ENCODE assay signal across 23 cellular contexts in genomic region chr5:7983433-7983832, GRCh38.
"Had no signal": no experiment of that assay in that cellular context is flagged by ENCODE, and none has a peak within 500 bp of the region (broad histone marks: within the 10 kb centered on the region; RNA-seq: fewer than 3 reads in every experiment).

No MANE protein-coding gene starts in this region.

- H3K27me3 ChIP-seq: breast epithelium, esophagus squamous epithelium, pancreas had no signal

- H3K36me3 ChIP-seq: breast epithelium, esophagus squamous epithelium, left ventricle myocardium inferior, pancreas, WERI-Rb-1 had no signal

- H3K27ac ChIP-seq: breast epithelium, esophagus squamous epithelium, left ventricle myocardium inferior, pancreas, psoas muscle, WERI-Rb-1 had no signal

- H3K4me3 ChIP-seq: breast epithelium, esophagus squamous epithelium, left ventricle myocardium inferior, mucosa of descending colon, pancreas, psoas muscle had no signal

- ATAC-seq: mucosa of descending colon, pancreas, psoas muscle had no signal

- DNase-seq: activated CD4-positive, alpha-beta memory T cell treated with anti-CD3 and anti-CD28 coated beads for 36 hours; activated CD4-positive, alpha-beta T cell treated with anti-CD3 and anti-CD28 coated beads, Interleukin-2, amount 10 ng/mL, durations not matched to agents 24 days and 14 days; activated CD4-positive, CD25-positive, alpha-beta regulatory T cell treated with anti-CD3 and anti-CD28 coated beads, Interleukin-2, amount 50 U/mL, for 72 hours; activated CD8-positive, alpha-beta memory T cell treated with anti-CD3 and anti-CD28 coated beads, Interleukin-2, amount 50 U/mL, for 4 hours; activated gamma-delta T cell treated with Interleukin-2 at 50 U/mL for 16 hours; activated naive CD4-positive, alpha-beta T cell treated with anti-CD3 and anti-CD28 coated beads, Interleukin-2, amount 50 U/mL, for 16 hours; activated T-cell treated with anti-CD3 and anti-CD28 coated beads, Interleukin-2, amount 50 U/mL, for 1 hour; amniotic stem cell; central memory CD4-positive, alpha-beta T cell; effector CD4-positive, alpha-beta T cell; esophagus squamous epithelium; glutamatergic neuron; islet precursor cell; left ventricle myocardium inferior; mucosa of descending colon; nucleus accumbens; psoas muscle; substantia nigra; SW 1271; T-helper 9 cell; WERI-Rb-1 had no signal

- H3K9me3 ChIP-seq: breast epithelium, esophagus squamous epithelium, left ventricle myocardium inferior, mucosa of descending colon, pancreas, psoas muscle had no signal

- H3K4me1 ChIP-seq: breast epithelium, esophagus squamous epithelium, left ventricle myocardium inferior, pancreas, psoas muscle had no signal
